18 cellular contexts compared by ENCODE assay signal in genomic region chr1:157097692-157098091, GRCh38. TPM values are rescaled to one million over a fixed set of nuclear protein-coding genes. Genes with fewer than 3 reads are reported as not detected.
DNase-seq lines count a peak whose midpoint lies in the region; ATAC-seq and TF ChIP-seq lines count a peak whose summit lies in the region.
"Had no signal": no experiment of that assay in that cellular context is flagged by ENCODE, and none has a peak within 500 bp of the region (broad histone marks: within the 10 kb centered on the region; RNA-seq: fewer than 3 reads in every experiment).

No MANE protein-coding gene starts in this region.

- peaks cover 11% of the 10 kb centered on the region for H4K20me1 ChIP-seq in neural progenitor cell (ENCODE audit: low read depth)
- H4K20me1 ChIP-seq: BLaER1 had no signal

- H3K36me3 ChIP-seq in neural progenitor cell (no peaks in the 10 kb centered on the region), sigmoid colon (no peaks in the 10 kb centered on the region), upper lobe of right lung (no peaks in the 10 kb centered on the region), lower lobe of right lung (no peaks in the 10 kb centered on the region)
- H3K36me3 ChIP-seq: BLaER1 had no signal

- H3K9me3 ChIP-seq in neural progenitor cell (ENCODE audit: low read depth) = no peaks in the 10 kb centered on the region
- no peaks in the 10 kb centered on the region for H3K9me3 ChIP-seq in sigmoid colon
- no peaks in the 10 kb centered on the region for H3K9me3 ChIP-seq in upper lobe of right lung
- H3K9me3 ChIP-seq in lower lobe of right lung = no peaks in the 10 kb centered on the region
- H3K9me3 ChIP-seq: BLaER1 had no signal

- TF ChIP-seq EP300 in sigmoid colon (IDR thresholded peaks at IDR 0.05) = no peak

- H3K4me2 ChIP-seq in neural progenitor cell = no peak overlapping the region
- H3K4me2 ChIP-seq: BLaER1 had no signal

- H3K4me3 ChIP-seq in neural progenitor cell = no peak overlapping the region
- no peak overlapping the region for H3K4me3 ChIP-seq in sigmoid colon
- no peak overlapping the region for H3K4me3 ChIP-seq in upper lobe of right lung
- H3K4me3 ChIP-seq in lower lobe of right lung = no peak overlapping the region
- H3K4me3 ChIP-seq: BLaER1, GM23248 had no signal

- H3K9me3 Mint-ChIP-seq in stimulated activated naive CD8-positive, alpha-beta T cell treated with anti-CD3 and anti-CD28 coated beads, Interleukin-15, amount 100 ng/mL, for 72 hours = no peaks in the 10 kb centered on the region
- H3K9me3 Mint-ChIP-seq in neural progenitor cell = peaks cover 4% of the 10 kb centered on the region
- H3K9me3 Mint-ChIP-seq: IgD-negative memory B cell had no signal

- DNase-seq in stimulated activated naive CD8-positive, alpha-beta T cell treated with anti-CD3 and anti-CD28 coated beads, Interleukin-15, Interleukin-2, amounts not matched to agents 100 U/mL and 50 U/mL, for 24 hours = no peak
- DNase-seq in stimulated activated naive CD8-positive, alpha-beta T cell treated with anti-CD3 and anti-CD28 coated beads, Interleukin-15, amount 100 ng/mL, for 72 hours = no peak
- DNase-seq in neural progenitor cell (ENCODE audit: low spot score) = no peak
- DNase-seq in sigmoid colon = peak; percentile 27
- DNase-seq in upper lobe of right lung = peak; percentile 40
- no peak for DNase-seq in lower lobe of right lung
- DNase-seq in left lobe of liver (ENCODE audit: low spot score) = no peak
- DNase-seq: CD4-positive, alpha-beta memory T cell; DMS79 treated with DMSO at 0.1 percent for 48 hours; GF-D8; GM23248; HCEC 1CT had no signal

- peaks cover 19% of the 10 kb centered on the region for H3F3A ChIP-seq in neural progenitor cell (ENCODE audit: low read depth)

- no peaks in the 10 kb centered on the region for H3K79me2 ChIP-seq in neural progenitor cell (ENCODE audit: low read depth)

- no peaks in the 10 kb centered on the region for H3K27me3 Mint-ChIP-seq in stimulated activated naive CD8-positive, alpha-beta T cell treated with anti-CD3 and anti-CD28 coated beads, Interleukin-15, amount 100 ng/mL, for 72 hours
- H3K27me3 Mint-ChIP-seq in neural progenitor cell (ENCODE audit: insufficient read depth, low read depth) = peaks cover 5% of the 10 kb centered on the region
- H3K27me3 Mint-ChIP-seq: CD4-positive, alpha-beta memory T cell; IgD-negative memory B cell had no signal

- H3K4me1 ChIP-seq in neural progenitor cell (peaks cover 11% of the 10 kb centered on the region), sigmoid colon (peaks cover 0 to 4% (median 3%) of the 10 kb centered on the region in 4 donors), upper lobe of right lung (peaks cover 3% of the 10 kb centered on the region), lower lobe of right lung (no peaks in the 10 kb centered on the region)

- TF ChIP-seq CTCF in neural progenitor cell (IDR thresholded peaks at IDR 0.05) (no peak), sigmoid colon (IDR thresholded peaks at IDR 0.05) (no peak), upper lobe of right lung (IDR thresholded peaks at IDR 0.05) (no peak), lower lobe of right lung (IDR thresholded peaks at IDR 0.05) (no peak)

- H3K9ac ChIP-seq in neural progenitor cell = no peak overlapping the region
- H3K9ac ChIP-seq: BLaER1, GM23248 had no signal

- no peak overlapping the region for H2AFZ ChIP-seq in neural progenitor cell (replicated peaks)
- H2AFZ ChIP-seq: GM23248 had no signal

- intact Hi-C loops in sigmoid colon (cut with DNase I) = no loop called here
- intact Hi-C loops in upper lobe of right lung (cut with DNase I) = no loop called here
- intact Hi-C loops in lower lobe of right lung (cut with DNase I) = no loop called here

- 81 to 85% methylated on average over 6 of the region's 6 CpGs for WGBS in sigmoid colon, 2 donors

- no peaks in the 10 kb centered on the region for H3K36me3 Mint-ChIP-seq in neural progenitor cell
- H3K36me3 Mint-ChIP-seq: CD14-positive monocyte; CD4-positive, alpha-beta memory T cell had no signal

- H3K27me3 ChIP-seq in neural progenitor cell (peaks cover 15% of the 10 kb centered on the region), sigmoid colon (no peaks in the 10 kb centered on the region), upper lobe of right lung (no peaks in the 10 kb centered on the region), lower lobe of right lung (ENCODE audit: low read depth) (no peaks in the 10 kb centered on the region)
- H3K27me3 ChIP-seq: BLaER1 had no signal

- peaks cover 17% of the 10 kb centered on the region for H3K4me1 Mint-ChIP-seq in stimulated activated naive CD8-positive, alpha-beta T cell treated with anti-CD3 and anti-CD28 coated beads, Interleukin-15, amount 100 ng/mL, for 72 hours
- peaks cover 16% of the 10 kb centered on the region for H3K4me1 Mint-ChIP-seq in neural progenitor cell

- peak; percentile 6 for ATAC-seq in stimulated activated naive CD8-positive, alpha-beta T cell treated with anti-CD3 and anti-CD28 coated beads, Interleukin-15, Interleukin-2, amounts not matched to agents 100 U/mL and 50 U/mL, for 24 hours
- ATAC-seq in stimulated activated naive CD8-positive, alpha-beta T cell treated with anti-CD3 and anti-CD28 coated beads, Interleukin-15, amount 100 ng/mL, for 72 hours = no peak
- no peak for ATAC-seq in upper lobe of right lung
- no peak for ATAC-seq in lower lobe of right lung
- no peak for ATAC-seq in left lobe of liver
- ATAC-seq in GM18519 (IDR thresholded peaks at IDR 0.05; ENCODE audit: low FRiP score, unreplicated experiment) = no peak

- TF ChIP-seq POLR2A in sigmoid colon (IDR thresholded peaks at IDR 0.05) = no peak

- H3K27ac Mint-ChIP-seq in stimulated activated naive CD8-positive, alpha-beta T cell treated with anti-CD3 and anti-CD28 coated beads, Interleukin-15, amount 100 ng/mL, for 72 hours = no peak overlapping the region
- H3K27ac Mint-ChIP-seq in neural progenitor cell = no peak overlapping the region
- H3K27ac Mint-ChIP-seq: IgD-negative memory B cell had no signal

- no peak overlapping the region for H3K4me3 Mint-ChIP-seq in stimulated activated naive CD8-positive, alpha-beta T cell treated with anti-CD3 and anti-CD28 coated beads, Interleukin-15, amount 100 ng/mL, for 72 hours
- H3K4me3 Mint-ChIP-seq in neural progenitor cell = peak overlapping the region; percentile 15
- H3K4me3 Mint-ChIP-seq: CD4-positive, alpha-beta memory T cell; IgD-negative memory B cell had no signal

- H3K27ac ChIP-seq in neural progenitor cell = no peak overlapping the region
- H3K27ac ChIP-seq in sigmoid colon = no peak overlapping the region
- no peak overlapping the region for H3K27ac ChIP-seq in upper lobe of right lung
- H3K27ac ChIP-seq in lower lobe of right lung = no peak overlapping the region
- H3K27ac ChIP-seq: BLaER1, GM23248 had no signal

RNA-seq across cellular contexts. Expression of gene ETV3L, which starts 1.9 kb away (rescaled TPM):
- total RNA-seq in neural progenitor cell (ENCODE audit: low replicate concordance) (0.25 TPM in 1 of 2 replicates, not detected in the other), sigmoid colon (not detected), upper lobe of right lung (not detected), lower lobe of right lung (not detected), left lobe of liver (not detected)
- under 1 TPM in 1 of 3 donors, not detected in 2; 0.03 TPM for polyA plus RNA-seq in sigmoid colon
- total RNA-seq: A673; CD4-positive, alpha-beta memory T cell; GM23248; H4 had no signal
- polyA plus RNA-seq: CD4-positive, alpha-beta memory T cell; GM23248; IgD-negative memory B cell had no signal

RNA-seq across cellular contexts. Expression of gene ETV3, which starts 40.5 kb away (rescaled TPM):
- 13.7 and 19.5 TPM in 2 replicates for total RNA-seq in neural progenitor cell (ENCODE audit: low replicate concordance)
- total RNA-seq in sigmoid colon = 10 to 100 TPM; 14.1 to 20.2 (median 17.6) TPM
- 10 to 100 TPM in 1 of 3 donors, 1 to 10 TPM in 2; 6.6 to 12.4 (median 9.0) TPM for polyA plus RNA-seq in sigmoid colon
- 39.2 TPM for total RNA-seq in upper lobe of right lung
- 29.5 TPM for total RNA-seq in lower lobe of right lung
- 6.0 TPM for total RNA-seq in left lobe of liver

RNA-seq across cellular contexts. Expression of gene ARHGEF11, which starts 52.1 kb away (rescaled TPM):
- 31.9 and 33.8 TPM in 2 replicates for total RNA-seq in neural progenitor cell (ENCODE audit: low replicate concordance)
- total RNA-seq in sigmoid colon = 10 to 100 TPM; 27.5 to 46.8 (median 33.6) TPM
- polyA plus RNA-seq in sigmoid colon = 10 to 100 TPM; 14.8 to 26.9 (median 16.8) TPM
- total RNA-seq in upper lobe of right lung = 41.1 TPM
- total RNA-seq in lower lobe of right lung = 54.5 TPM
- 12.3 TPM for total RNA-seq in left lobe of liver

Comparison
In these comparisons a context has a peak if more than half of its experiments do, and no peak if none do; other contexts are left out.
1. DNase-seq: peak in sigmoid colon (single experiment) and upper lobe of right lung (single experiment); none in stimulated activated naive CD8-positive, alpha-beta T cell treated with anti-CD3 and anti-CD28 coated beads, Interleukin-15, Interleukin-2, amounts not matched to agents 100 U/mL and 50 U/mL, for 24 hours (single experiment), stimulated activated naive CD8-positive, alpha-beta T cell treated with anti-CD3 and anti-CD28 coated beads, Interleukin-15, amount 100 ng/mL, for 72 hours (0 of 2), neural progenitor cell (single experiment), lower lobe of right lung (single experiment) and left lobe of liver (single experiment).